In genomic region chr17:78332530-78332929, GRCh38 we compare ENCODE assay signal across 17 cellular contexts. TPM values are rescaled to one million over a fixed set of nuclear protein-coding genes. Genes with fewer than 3 reads are reported as not detected.
DNase-seq lines count a peak whose midpoint lies in the region; ATAC-seq and TF ChIP-seq lines count a peak whose summit lies in the region.
"Had no signal": no experiment of that assay in that cellular context is flagged by ENCODE, and none has a peak within 500 bp of the region (broad histone marks: within the 10 kb centered on the region; RNA-seq: fewer than 3 reads in every experiment).

No MANE protein-coding gene starts in this region.

- H3K4me3 Mint-ChIP-seq in activated CD4-positive, alpha-beta T cell treated with anti-CD3 and anti-CD28 coated beads for 36 hours = no peak overlapping the region
- H3K4me3 Mint-ChIP-seq in CD4-positive, alpha-beta T cell = peak overlapping the region; percentile 0
- no peak overlapping the region for H3K4me3 Mint-ChIP-seq in activated CD4-positive, alpha-beta memory T cell treated with anti-CD3 and anti-CD28 coated beads for 36 hours
- H3K4me3 Mint-ChIP-seq: brain, naive B cell had no signal

- H3K27ac ChIP-seq in CD4-positive, alpha-beta T cell (ENCODE audit: low read depth, low read length) = peak overlapping the region; percentile 11
- H3K27ac ChIP-seq: foreskin keratinocyte had no signal

- H3K27ac Mint-ChIP-seq in activated CD4-positive, alpha-beta T cell treated with anti-CD3 and anti-CD28 coated beads for 36 hours = peak overlapping the region; percentile 87
- H3K27ac Mint-ChIP-seq in CD4-positive, alpha-beta T cell = peak overlapping the region; percentile 83
- H3K27ac Mint-ChIP-seq in activated CD4-positive, alpha-beta memory T cell treated with anti-CD3 and anti-CD28 coated beads for 36 hours = peak overlapping the region; percentile 76

- peaks cover 39% of the 10 kb centered on the region for H3K4me1 Mint-ChIP-seq in activated CD4-positive, alpha-beta T cell treated with anti-CD3 and anti-CD28 coated beads for 36 hours
- peaks cover 32% of the 10 kb centered on the region for H3K4me1 Mint-ChIP-seq in CD4-positive, alpha-beta T cell (ENCODE audit: low read depth)
- H3K4me1 Mint-ChIP-seq in activated CD4-positive, alpha-beta memory T cell treated with anti-CD3 and anti-CD28 coated beads for 36 hours (ENCODE audit: low read depth) = peaks cover 38% of the 10 kb centered on the region

- DNase-seq in activated CD4-positive, alpha-beta T cell treated with anti-CD3 and anti-CD28 coated beads for 36 hours = no peak
- no peak for DNase-seq in activated CD4-positive, alpha-beta T cell treated with anti-CD3 and anti-CD28 coated beads for 48 hours
- DNase-seq in CD4-positive, alpha-beta T cell = no peak
- no peak for DNase-seq in activated CD4-positive, alpha-beta memory T cell treated with anti-CD3 and anti-CD28 coated beads for 36 hours
- DNase-seq in left kidney (ENCODE audit: low read depth, low spot score) (peak; percentile 71), NOMO-1 (lab: John Stamatoyannopoulos, UW; ENCODE audit: unreplicated experiment in 2 of 2) (no peak)
- DNase-seq: DMS53; foreskin keratinocyte; hypothalamus; islet precursor cell; naive B cell; NCI-H524 treated with DMSO at 0.1 percent for 48 hours; SHP77 treated with DMSO at 0.1 percent for 48 hours; stimulated activated CD4-positive, alpha-beta T cell treated with anti-CD3 and anti-CD28 coated beads, Interleukin-4, amount 100 ng/mL, for 24 hours had no signal

- POLR2A ChIA-PET in activated CD4-positive, alpha-beta T cell treated with anti-CD3 and anti-CD28 coated beads for 36 hours (lab: Charles Lee) = no interaction called here
- POLR2A ChIA-PET in CD4-positive, alpha-beta T cell (lab: Charles Lee) = interaction anchor here (1.1 to 2.8 kb wide), 2 partner anchors 11 to 26 kb away, joined by 3 to 10 read pairs; no protein-coding TSS in a partner anchor
- POLR2A ChIA-PET in activated CD4-positive, alpha-beta memory T cell treated with anti-CD3 and anti-CD28 coated beads for 36 hours (lab: Charles Lee) = no interaction called here

- H3K27me3 ChIP-seq in CD4-positive, alpha-beta T cell (ENCODE audit: control insufficient read depth, insufficient read depth, low read length) = no peaks in the 10 kb centered on the region
- H3K27me3 ChIP-seq: foreskin keratinocyte had no signal

- H3K9me3 ChIP-seq in CD4-positive, alpha-beta T cell (ENCODE audit: control insufficient read depth, low read length) = no peaks in the 10 kb centered on the region

- H3K36me3 Mint-ChIP-seq in activated CD4-positive, alpha-beta T cell treated with anti-CD3 and anti-CD28 coated beads for 36 hours (ENCODE audit: low read depth) = no peaks in the 10 kb centered on the region
- no peaks in the 10 kb centered on the region for H3K36me3 Mint-ChIP-seq in CD4-positive, alpha-beta T cell (ENCODE audit: low read depth)
- no peaks in the 10 kb centered on the region for H3K36me3 Mint-ChIP-seq in activated CD4-positive, alpha-beta memory T cell treated with anti-CD3 and anti-CD28 coated beads for 36 hours
- H3K36me3 Mint-ChIP-seq: brain, naive B cell had no signal

- H3K9me3 Mint-ChIP-seq in activated CD4-positive, alpha-beta T cell treated with anti-CD3 and anti-CD28 coated beads for 36 hours (ENCODE audit: low read depth) = no peaks in the 10 kb centered on the region
- H3K9me3 Mint-ChIP-seq in CD4-positive, alpha-beta T cell = no peaks in the 10 kb centered on the region
- no peaks in the 10 kb centered on the region for H3K9me3 Mint-ChIP-seq in activated CD4-positive, alpha-beta memory T cell treated with anti-CD3 and anti-CD28 coated beads for 36 hours
- H3K9me3 Mint-ChIP-seq: naive B cell had no signal

- intact Hi-C loops in activated CD4-positive, alpha-beta T cell treated with anti-CD3 and anti-CD28 coated beads for 36 hours (cut with DNase I, micrococcal nuclease) = no loop called here
- intact Hi-C loops in CD4-positive, alpha-beta T cell (cut with DNase I, micrococcal nuclease) = no loop called here
- intact Hi-C loops in activated CD4-positive, alpha-beta memory T cell treated with anti-CD3 and anti-CD28 coated beads for 36 hours (cut with micrococcal nuclease) = no loop called here

- CTCF ChIA-PET in activated CD4-positive, alpha-beta T cell treated with anti-CD3 and anti-CD28 coated beads for 36 hours (lab: Charles Lee) = interaction anchor here (0.7 kb wide), 2 partner anchors 28 to 82 kb away, joined by 3 read pairs; no protein-coding TSS in a partner anchor
- CTCF ChIA-PET in CD4-positive, alpha-beta T cell (lab: Charles Lee) = interaction anchor here (0.6 kb wide), 1 partner anchor 949 kb away, joined by 5 read pairs; no protein-coding TSS in a partner anchor
- CTCF ChIA-PET in activated CD4-positive, alpha-beta memory T cell treated with anti-CD3 and anti-CD28 coated beads for 36 hours (lab: Charles Lee) = interaction anchor here (0.7 kb wide), 1 partner anchor 89 kb away, joined by 3 read pairs; no protein-coding TSS in a partner anchor

- no peak for ATAC-seq in activated CD4-positive, alpha-beta T cell treated with anti-CD3 and anti-CD28 coated beads for 36 hours
- ATAC-seq in CD4-positive, alpha-beta T cell (ENCODE audit: poor library complexity) = peak; percentile 22
- no peak for ATAC-seq in GM19467 (IDR thresholded peaks at IDR 0.05; ENCODE audit: unreplicated experiment)
- no peak for ATAC-seq in GM21723 (IDR thresholded peaks at IDR 0.05; ENCODE audit: unreplicated experiment)
- ATAC-seq: foreskin keratinocyte had no signal

- no peak for TF ChIP-seq CTCF in CD4-positive, alpha-beta T cell (IDR thresholded peaks at IDR 0.05)

- no peaks in the 10 kb centered on the region for H3K27me3 Mint-ChIP-seq in activated CD4-positive, alpha-beta T cell treated with anti-CD3 and anti-CD28 coated beads for 36 hours
- no peaks in the 10 kb centered on the region for H3K27me3 Mint-ChIP-seq in CD4-positive, alpha-beta T cell
- no peaks in the 10 kb centered on the region for H3K27me3 Mint-ChIP-seq in activated CD4-positive, alpha-beta memory T cell treated with anti-CD3 and anti-CD28 coated beads for 36 hours

RNA-seq across cellular contexts. Expression of gene SOCS3, which starts 27.3 kb away (rescaled TPM):
- 100 to 1,000 TPM; 150 to 162 TPM for total RNA-seq in activated CD4-positive, alpha-beta T cell treated with anti-CD3 and anti-CD28 coated beads for 36 hours
- 100 to 1,000 TPM; 414 to 427 TPM for total RNA-seq in CD4-positive, alpha-beta T cell
- 100 to 1,000 TPM; 162 to 167 TPM for total RNA-seq in activated CD4-positive, alpha-beta memory T cell treated with anti-CD3 and anti-CD28 coated beads for 36 hours

RNA-seq across cellular contexts. Expression of gene PGS1, which starts 45.9 kb away (rescaled TPM):
- total RNA-seq in activated CD4-positive, alpha-beta T cell treated with anti-CD3 and anti-CD28 coated beads for 36 hours = 10 to 100 TPM; 73.3 to 75.0 TPM
- total RNA-seq in CD4-positive, alpha-beta T cell = 10 to 100 TPM; 40.9 to 45.3 TPM
- total RNA-seq in activated CD4-positive, alpha-beta memory T cell treated with anti-CD3 and anti-CD28 coated beads for 36 hours = 10 to 100 TPM; 75.8 to 78.1 TPM
